In genomic region chr19:36255316-36255715, GRCh38 we compare ENCODE assay signal across 29 cellular contexts.
"Had no signal": no experiment of that assay in that cellular context is flagged by ENCODE, and none has a peak within 500 bp of the region (broad histone marks: within the 10 kb centered on the region; RNA-seq: fewer than 3 reads in every experiment).

No MANE protein-coding gene starts in this region.

- H2AFZ ChIP-seq: hepatocyte, neural progenitor cell had no signal

- H3K4me1 ChIP-seq: neural progenitor cell, right lobe of liver, testis, thyroid gland, upper lobe of right lung, uterus had no signal

- H3K27ac ChIP-seq: hepatocyte, left ventricle myocardium inferior, neural progenitor cell, neutrophil, ovary, right atrium auricular region, right lobe of liver, stomach, testis, thyroid gland, transverse colon, upper lobe of right lung, uterus had no signal

- ATAC-seq: mucosa of descending colon; naive thymus-derived CD4-positive, alpha-beta T cell; natural killer cell treated with Interleukin-12 subunit alpha and Interleukin-12 subunit beta and Interleukin-15 and Interleukin-18, amount 100 ng/mL, for 72 hours; right lobe of liver; stimulated activated memory B cell treated with anti-CD40 and anti-IgM and Interleukin-4, amounts not matched to agents 10 μg/mL and 1 μg/mL and 100 μg/mL, for 72 hours; stimulated activated naive CD8-positive, alpha-beta T cell treated with anti-CD3 and anti-CD28 coated beads, Interleukin-15, Interleukin-2, amounts not matched to agents 100 U/mL and 50 U/mL, for 24 hours; upper lobe of right lung had no signal

- H3K27ac Mint-ChIP-seq: naive thymus-derived CD4-positive, alpha-beta T cell; natural killer cell treated with Interleukin-12 subunit alpha and Interleukin-12 subunit beta and Interleukin-15 and Interleukin-18, amount 100 ng/mL, for 72 hours; neural progenitor cell; progenitor cell of endocrine pancreas; stimulated activated memory B cell treated with anti-CD40 and anti-IgM and Interleukin-4, amounts not matched to agents 10 μg/mL and 1 μg/mL and 100 μg/mL, for 72 hours had no signal

- H3K9me3 ChIP-seq: left ventricle myocardium inferior, ovary, right atrium auricular region, right lobe of liver, testis, thyroid gland, transverse colon, upper lobe of right lung, uterus had no signal

- H3K4me1 Mint-ChIP-seq: naive thymus-derived CD4-positive, alpha-beta T cell; stimulated activated memory B cell treated with anti-CD40 and anti-IgM and Interleukin-4, amounts not matched to agents 10 μg/mL and 1 μg/mL and 100 μg/mL, for 72 hours had no signal

- H3K79me2 ChIP-seq: hepatocyte had no signal

- H3K27me3 Mint-ChIP-seq: natural killer cell treated with Interleukin-12 subunit alpha and Interleukin-12 subunit beta and Interleukin-15 and Interleukin-18, amount 100 ng/mL, for 72 hours; progenitor cell of endocrine pancreas; stimulated activated memory B cell treated with anti-CD40 and anti-IgM and Interleukin-4, amounts not matched to agents 10 μg/mL and 1 μg/mL and 100 μg/mL, for 72 hours had no signal

- H3K4me3 ChIP-seq: hepatocyte, left ventricle myocardium inferior, lung, mucosa of descending colon, neural progenitor cell, ovary, right atrium auricular region, right lobe of liver, smooth muscle cell, stomach, thyroid gland, transverse colon, upper lobe of right lung, uterus had no signal

- H3K4me3 Mint-ChIP-seq: natural killer cell treated with Interleukin-12 subunit alpha and Interleukin-12 subunit beta and Interleukin-15 and Interleukin-18, amount 100 ng/mL, for 72 hours; stimulated activated memory B cell treated with anti-CD40 and anti-IgM and Interleukin-4, amounts not matched to agents 10 μg/mL and 1 μg/mL and 100 μg/mL, for 72 hours had no signal

- H3K9ac ChIP-seq: neural progenitor cell had no signal

- DNase-seq: islet precursor cell; left ventricle myocardium inferior; mesendoderm; midbrain; mucosa of descending colon; naive thymus-derived CD4-positive, alpha-beta T cell; occipital lobe; ovary; right lobe of liver; stimulated activated CD4-positive, alpha-beta T cell treated with anti-CD3 and anti-CD28 coated beads, Interleukin-1b, Interleukin-23, amount 100 ng/mL, for 48 hours; stimulated activated CD4-positive, alpha-beta T cell treated with anti-CD3 and anti-CD28 coated beads, Interleukin-2, amount 100 ng/mL, for 48 hours; stimulated activated CD4-positive, alpha-beta T cell treated with anti-CD3 and anti-CD28 coated beads, Interleukin-4, amount 100 ng/mL, for 4 hours; stimulated activated CD8-positive, alpha-beta memory T cell treated with anti-CD3 and anti-CD28 coated beads, Interleukin-4, amount 100 ng/mL, for 48 hours; stimulated activated naive CD8-positive, alpha-beta T cell treated with anti-CD3 and anti-CD28 coated beads, Interleukin-15, Interleukin-2, amounts not matched to agents 100 U/mL and 50 U/mL, for 24 hours; stomach; testis; thyroid gland; transverse colon; upper lobe of right lung; uterus had no signal

- H3K27me3 ChIP-seq: hepatocyte, neural progenitor cell, ovary, right atrium auricular region, right lobe of liver, stomach, testis, thyroid gland, transverse colon, upper lobe of right lung, uterus had no signal

- H3K4me2 ChIP-seq: hepatocyte, neural progenitor cell, smooth muscle cell had no signal

- H3K36me3 ChIP-seq: left ventricle myocardium inferior, neural progenitor cell, neutrophil, ovary, right atrium auricular region, right lobe of liver, thyroid gland, transverse colon, upper lobe of right lung, uterus had no signal
